In genomic region chr14:95167177-95167576, GRCh38 we compare ENCODE assay signal across 28 cellular contexts.
"Had no signal": no experiment of that assay in that cellular context is flagged by ENCODE, and none has a peak within 500 bp of the region (broad histone marks: within the 10 kb centered on the region; RNA-seq: fewer than 3 reads in every experiment).

No MANE protein-coding gene starts in this region.

- ATAC-seq: effector memory CD8-positive, alpha-beta T cell; esophagus mucosa; foreskin keratinocyte; gastrocnemius medialis; gastroesophageal sphincter; heart left ventricle; heart right ventricle had no signal

- H3K27me3 ChIP-seq: colonic mucosa, dorsolateral prefrontal cortex, esophagus muscularis mucosa, esophagus squamous epithelium, foreskin keratinocyte, gastrocnemius medialis, gastroesophageal sphincter, heart left ventricle, heart right ventricle had no signal

- H3K4me3 Mint-ChIP-seq: effector memory CD8-positive, alpha-beta T cell; endodermal cell had no signal

- H3K27ac ChIP-seq: colonic mucosa, coronary artery, dorsolateral prefrontal cortex, epithelial cell of prostate, esophagus muscularis mucosa, esophagus squamous epithelium, foreskin keratinocyte, gastrocnemius medialis, gastroesophageal sphincter, heart left ventricle, heart right ventricle had no signal

- H3K27ac Mint-ChIP-seq: effector memory CD8-positive, alpha-beta T cell; endodermal cell had no signal

- H3K4me3 ChIP-seq: colonic mucosa, coronary artery, dorsolateral prefrontal cortex, esophagus muscularis mucosa, esophagus squamous epithelium, gastrocnemius medialis, gastroesophageal sphincter, heart left ventricle, heart right ventricle had no signal

- H3K4me1 ChIP-seq: colonic mucosa, esophagus squamous epithelium, foreskin keratinocyte, gastrocnemius medialis, gastroesophageal sphincter had no signal

- H3K9me3 ChIP-seq: colonic mucosa, gastrocnemius medialis, gastroesophageal sphincter had no signal

- H3K36me3 ChIP-seq: colonic mucosa, esophagus muscularis mucosa, esophagus squamous epithelium, gastrocnemius medialis, gastroesophageal sphincter, heart left ventricle, heart right ventricle had no signal

- FAIRE-seq: colon, endometrium, endothelial cell of umbilical vein, frontal cortex had no signal

- DNase-seq: colonic mucosa; cortex of kidney; dermis blood vessel endothelial cell; dorsolateral prefrontal cortex; effector CD4-positive, alpha-beta T cell; effector CD8-positive, alpha-beta T cell; effector memory CD4-positive, alpha-beta T cell; effector memory CD8-positive, alpha-beta T cell; endodermal cell; erythroblast; esophagus squamous epithelium; foreskin fibroblast; foreskin keratinocyte; foreskin melanocyte; gastrocnemius medialis; glutamatergic neuron; head of caudate nucleus; heart left ventricle; heart right ventricle had no signal

- H3K27me3 Mint-ChIP-seq: effector memory CD8-positive, alpha-beta T cell had no signal
